In genomic region chr5:6730407-6730806, GRCh38 we compare ENCODE assay signal across 10 cellular contexts.
A peak's percentile ranks its signal among the peaks of the same experiment; 100 is the strongest.
DNase-seq lines count a peak whose midpoint lies in the region; ATAC-seq lines count a peak whose summit lies in the region.
"Had no signal": no experiment of that assay in that cellular context is flagged by ENCODE, and none has a peak within 500 bp of the region (broad histone marks: within the 10 kb centered on the region; RNA-seq: fewer than 3 reads in every experiment).

No MANE protein-coding gene starts in this region.

- H3K9me3 Mint-ChIP-seq in stimulated activated naive CD8-positive, alpha-beta T cell treated with anti-CD3 and anti-CD28 coated beads, Interleukin-15, amount 100 ng/mL, for 72 hours: no peaks in the 10 kb centered on the region
- H3K9me3 Mint-ChIP-seq: activated naive CD4-positive, alpha-beta T cell treated with anti-CD3 and anti-CD28 coated beads, Interleukin-2, amount 50 U/mL, for 72 hours had no signal

- peak; percentile 28 for DNase-seq in NCI-H526 treated with DMSO at 0.1 percent for 48 hours (lab: John Stamatoyannopoulos, UW)
- DNase-seq in left kidney (ENCODE audit: low read depth, low spot score): peak; percentile 28
- no peak for DNase-seq in stimulated activated naive CD8-positive, alpha-beta T cell treated with anti-CD3 and anti-CD28 coated beads, Interleukin-15, amount 100 ng/mL, for 72 hours
- DNase-seq in NCI-H2171 (lab: John Stamatoyannopoulos, UW): no peak
- DNase-seq in NCI-H2196 treated with DMSO at 0.1 percent for 48 hours (lab: John Stamatoyannopoulos, UW; ENCODE audit: unreplicated experiment): no peak
- DNase-seq in SKM-1 (lab: John Stamatoyannopoulos, UW; ENCODE audit: unreplicated experiment): no peak

- ATAC-seq in GM18508 (IDR thresholded peaks at IDR 0.05; ENCODE audit: insufficient read depth, unreplicated experiment) (peak; percentile 24), GM21515 (IDR thresholded peaks at IDR 0.05; ENCODE audit: unreplicated experiment) (peak; percentile 33)
- ATAC-seq in stimulated activated naive CD8-positive, alpha-beta T cell treated with anti-CD3 and anti-CD28 coated beads, Interleukin-15, amount 100 ng/mL, for 72 hours: no peak
- ATAC-seq: SK-N-SH treated with all-trans-retinoic acid at 6 μM for 48 hours had no signal

- H3K4me1 Mint-ChIP-seq in stimulated activated naive CD8-positive, alpha-beta T cell treated with anti-CD3 and anti-CD28 coated beads, Interleukin-15, amount 100 ng/mL, for 72 hours: peaks cover 93% of the 10 kb centered on the region

- no peaks in the 10 kb centered on the region for H3K27me3 Mint-ChIP-seq in stimulated activated naive CD8-positive, alpha-beta T cell treated with anti-CD3 and anti-CD28 coated beads, Interleukin-15, amount 100 ng/mL, for 72 hours

- H3K27ac Mint-ChIP-seq in stimulated activated naive CD8-positive, alpha-beta T cell treated with anti-CD3 and anti-CD28 coated beads, Interleukin-15, amount 100 ng/mL, for 72 hours: no peak overlapping the region
- H3K27ac Mint-ChIP-seq: activated naive CD4-positive, alpha-beta T cell treated with anti-CD3 and anti-CD28 coated beads, Interleukin-2, amount 50 U/mL, for 72 hours had no signal

- peak overlapping the region in 1 of 2 donors; percentile 58 for H3K4me3 Mint-ChIP-seq in stimulated activated naive CD8-positive, alpha-beta T cell treated with anti-CD3 and anti-CD28 coated beads, Interleukin-15, amount 100 ng/mL, for 72 hours

Comparison
In these comparisons a context has a peak if more than half of its experiments do, and no peak if none do; other contexts are left out.
1. DNase-seq: peak in NCI-H526 treated with DMSO at 0.1 percent for 48 hours (single experiment) and left kidney (single experiment); none in stimulated activated naive CD8-positive, alpha-beta T cell treated with anti-CD3 and anti-CD28 coated beads, Interleukin-15, amount 100 ng/mL, for 72 hours (0 of 2), NCI-H2171 (single experiment), NCI-H2196 treated with DMSO at 0.1 percent for 48 hours (single experiment) and SKM-1 (single experiment).